8 cellular contexts compared by ENCODE assay signal in the genomic region with DNA sequence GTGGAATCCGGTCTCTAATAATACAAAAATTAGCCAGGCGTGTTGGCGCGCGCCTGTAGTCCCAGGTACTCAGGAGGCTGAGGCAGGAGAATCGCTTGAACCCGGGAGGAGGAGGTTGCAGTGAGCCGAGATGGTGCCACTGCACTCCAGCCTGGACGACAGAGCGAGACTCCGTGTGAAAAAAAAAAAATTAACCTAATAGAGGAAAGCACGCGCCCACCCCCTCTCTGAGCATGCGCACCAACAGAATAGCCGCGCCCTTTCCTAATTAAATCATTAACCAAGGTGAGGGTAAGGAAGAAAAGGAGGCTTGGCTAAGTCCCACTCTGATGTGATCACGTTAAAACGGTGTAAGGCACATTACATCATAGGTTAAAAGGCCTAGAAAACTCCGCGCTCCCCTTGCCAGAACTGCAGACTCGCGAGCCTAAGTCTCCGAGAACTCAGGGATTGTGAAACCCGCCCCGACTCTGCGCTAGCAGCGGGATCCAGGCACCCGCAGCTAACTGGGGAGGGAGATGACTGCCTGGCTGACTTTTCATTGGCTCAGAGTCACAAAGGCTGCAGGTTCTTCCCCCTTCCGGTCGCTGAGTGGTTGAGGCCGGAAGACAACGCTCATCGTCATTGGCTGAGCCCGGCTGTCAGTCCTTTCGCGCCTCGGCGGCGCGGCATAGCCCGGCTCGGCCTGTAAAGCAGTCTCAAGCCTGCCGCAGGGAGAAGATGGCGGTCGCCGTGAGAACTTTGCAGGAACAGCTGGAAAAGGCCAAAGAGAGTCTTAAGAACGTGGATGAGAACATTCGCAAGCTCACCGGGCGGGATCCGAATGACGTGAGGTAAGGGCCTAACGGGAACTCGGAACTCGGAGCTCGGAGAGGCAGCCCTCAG. TPM values are rescaled to one million over a fixed set of nuclear protein-coding genes. Genes with fewer than 3 reads are reported as not detected.
DNase-seq lines count a peak whose midpoint lies in the region; ATAC-seq and TF ChIP-seq lines count a peak whose summit lies in the region.

PNN (plus strand) TSS at position 695 of the 885 bp plus-strand sequence; CDS start at position 721, 26 bp downstream.

- H3K27ac ChIP-seq in PC-9: peak within 1 kb of the TSS; percentile 95

- no peaks in the 10 kb centered on the region for H3K27me3 ChIP-seq in PC-9 (ENCODE audit: insufficient read depth, low read depth)

- no peaks in the 10 kb centered on the region for H3K9me2 ChIP-seq in PC-9 (ENCODE audit: insufficient read depth)

- peaks cover 52% of the 10 kb centered on the region for H3F3A ChIP-seq in PC-9 (ENCODE audit: insufficient read depth, low read depth)

- H4K20me1 ChIP-seq in PC-9 (ENCODE audit: insufficient read depth): peaks cover 16% of the 10 kb centered on the region

- peak within 1 kb of the TSS; percentile 87 for H3K4me2 ChIP-seq in PC-9

- peak within 1 kb of the TSS; percentile 96 for H3K4me3 ChIP-seq in Jurkat, Clone E6-1 (ENCODE audit: low read length)
- H3K4me3 ChIP-seq in PC-9 (peak within 1 kb of the TSS; percentile 95), epithelial cell of proximal tubule (ENCODE audit: low read depth, low read length) (peak within 1 kb of the TSS; percentile 97)

- H3K79me2 ChIP-seq in PC-9 (ENCODE audit: low read depth): peaks cover 58% of the 10 kb centered on the region

- BruUV-seq in PC-9 (replicated peaks; lab: Mats Ljungman, UMichigan): no TSS peak

- CTCF ChIA-PET in PC-9 (lab: Charles Lee): no interaction called here

- DNase-seq in DMS153 (lab: John Stamatoyannopoulos, UW) (peak; percentile 99), PC-9 (peak; percentile 92 to 96), epithelial cell of proximal tubule (ENCODE audit: low read depth) (peak; percentile 99), mucosa of gallbladder (ENCODE audit: low spot score) (peak; percentile 98)
- peak; percentile 100 for DNase-seq in Jurkat, Clone E6-1 (ENCODE audit: low read depth, low spot score)
- peak; percentile 93 for DNase-seq in activated T-cell treated with anti-CD3 and anti-CD28 coated beads, Interleukin-2, amount 50 U/mL, for 1 hour
- peak; percentile 91 to 93 for DNase-seq in stimulated activated CD8-positive, alpha-beta memory T cell treated with anti-CD3 and anti-CD28 coated beads, Interleukin-4, amount 100 ng/mL, for 4 hours (ENCODE audit: low read depth in 2 of 2, low spot score in 1 of 2)

- no peak for TF ChIP-seq CTCF in PC-9 (conservative IDR thresholded peaks at IDR 0.05)
- TF ChIP-seq CTCF in epithelial cell of proximal tubule (conservative IDR thresholded peaks at IDR 0.05; ENCODE audit: low read depth, low read length): no peak

- H2AFZ ChIP-seq in PC-9: peak within 1 kb of the TSS; percentile 91

- peaks cover 38% of the 10 kb centered on the region for H3K36me3 ChIP-seq in PC-9 (ENCODE audit: low read depth)

- intact Hi-C loops in PC-9 (cut with micrococcal nuclease; ENCODE audit: unreplicated experiment): loop anchor here (2.0 to 10.0 kb wide), 3 partner anchors 42 to 92 kb away; partner anchors contain the start of gene SEC23A

- no peaks in the 10 kb centered on the region for H3K9me3 ChIP-seq in PC-9 (ENCODE audit: insufficient read depth, low read depth)

- POLR2A ChIA-PET in PC-9 (lab: Charles Lee; ENCODE audit: unreplicated experiment): no interaction called here

- peak; percentile 88 for ATAC-seq in GM21619 (IDR thresholded peaks at IDR 0.05; ENCODE audit: unreplicated experiment)

- peaks cover 21% of the 10 kb centered on the region for H3K4me1 ChIP-seq in PC-9 (replicated peaks; ENCODE audit: insufficient read depth)

RNA-seq across cellular contexts. Expression of gene PNN, which starts in this region (rescaled TPM):
- 197 TPM for polyA plus RNA-seq in Jurkat, Clone E6-1 (2012; ENCODE audit: insufficient read depth, insufficient read length)
- total RNA-seq in PC-9 (2021) (65.8 and 72.0 TPM in 2 replicates), epithelial cell of proximal tubule (30.4 and 43.4 TPM in 2 replicates), mucosa of gallbladder (60.1 TPM)

Comparison
In these comparisons a context has a peak if more than half of its experiments do, and no peak if none do; other contexts are left out.
1. Peak in every context shown above with its lines: DNase-seq, ATAC-seq, H3K4me3 ChIP-seq and H3K27ac ChIP-seq.